ENCODE assay signal across 8 cellular contexts in genomic region chr17:3602499-3602898, GRCh38. TPM values are rescaled to one million over a fixed set of nuclear protein-coding genes. Genes with fewer than 3 reads are reported as not detected.
DNase-seq lines count a peak whose midpoint lies in the region; ATAC-seq and TF ChIP-seq lines count a peak whose summit lies in the region.

No MANE protein-coding gene starts in this region.

- intact Hi-C loops in testis (cut with DNase I; ENCODE audit: low total_unique reads), result no loop called here
- intact Hi-C loops in CD8-positive, alpha-beta T cell (cut with DNase I, micrococcal nuclease), result no loop called here

- 83 to 84% methylated on average over 16 of the region's 16 CpGs for WGBS in testis, 2 donors

- H3K4me3 Mint-ChIP-seq in CD8-positive, alpha-beta T cell, result no peak overlapping the region
- H3K4me3 Mint-ChIP-seq in activated CD8-positive, alpha-beta memory T cell treated with anti-CD3 and anti-CD28 coated beads, Interleukin-2, amount 10 ng/mL, durations not matched to agents 7 days and 5 days, result no peak overlapping the region

- no peaks in the 10 kb centered on the region for H3K36me3 ChIP-seq in testis (ENCODE audit: low read depth, missing control alignments)
- no peaks in the 10 kb centered on the region for H3K36me3 ChIP-seq in CD8-positive, alpha-beta T cell (ENCODE audit: insufficient read depth, low read length)

- CTCF ChIA-PET in CD8-positive, alpha-beta T cell (lab: Charles Lee), result no interaction called here
- CTCF ChIA-PET in activated CD8-positive, alpha-beta memory T cell treated with anti-CD3 and anti-CD28 coated beads, Interleukin-2, amount 10 ng/mL, durations not matched to agents 7 days and 5 days (lab: Charles Lee), result interaction anchor here (0.8 to 2.3 kb wide), 9 partner anchors 13 to 46 kb away, joined by 3 to 19 read pairs (median 5); partner anchors contain the start of genes CTNS and SHPK

- POLR2A ChIA-PET in CD8-positive, alpha-beta T cell (lab: Charles Lee), result no interaction called here

- no peaks in the 10 kb centered on the region for H3K27me3 Mint-ChIP-seq in CD8-positive, alpha-beta T cell (ENCODE audit: low read depth)
- no peaks in the 10 kb centered on the region for H3K27me3 Mint-ChIP-seq in activated CD8-positive, alpha-beta memory T cell treated with anti-CD3 and anti-CD28 coated beads, Interleukin-2, amount 10 ng/mL, durations not matched to agents 7 days and 5 days

- TF ChIP-seq CTCF in foreskin keratinocyte (conservative IDR thresholded peaks at IDR 0.05), result peak; percentile 61
- TF ChIP-seq CTCF in testis (IDR thresholded peaks at IDR 0.05), result peak; percentile 25 to 50 (median 50)
- TF ChIP-seq CTCF in CD8-positive, alpha-beta T cell (IDR thresholded peaks at IDR 0.05), result no peak

- no peak overlapping the region for H3K27ac Mint-ChIP-seq in CD8-positive, alpha-beta T cell
- no peak overlapping the region for H3K27ac Mint-ChIP-seq in activated CD8-positive, alpha-beta memory T cell treated with anti-CD3 and anti-CD28 coated beads, Interleukin-2, amount 10 ng/mL, durations not matched to agents 7 days and 5 days

- no peaks in the 10 kb centered on the region for H3K9me3 Mint-ChIP-seq in CD8-positive, alpha-beta T cell
- no peaks in the 10 kb centered on the region for H3K9me3 Mint-ChIP-seq in activated CD8-positive, alpha-beta memory T cell treated with anti-CD3 and anti-CD28 coated beads, Interleukin-2, amount 10 ng/mL, durations not matched to agents 7 days and 5 days (ENCODE audit: low read depth)

- TF ChIP-seq POLR2A in testis (IDR thresholded peaks at IDR 0.05), result no peak

- H3K27me3 ChIP-seq in foreskin keratinocyte (no peaks in the 10 kb centered on the region), testis (no peaks in the 10 kb centered on the region)
- no peaks in the 10 kb centered on the region for H3K27me3 ChIP-seq in CD8-positive, alpha-beta T cell (ENCODE audit: insufficient read depth, low read length)

- H3K27ac ChIP-seq in foreskin keratinocyte, result peak overlapping the region; percentile 16
- H3K27ac ChIP-seq in testis, result no peak overlapping the region
- no peak overlapping the region for H3K27ac ChIP-seq in CD8-positive, alpha-beta T cell (ENCODE audit: low read depth, low read length)

- H3K4me3 ChIP-seq in testis, result no peak overlapping the region
- H3K4me3 ChIP-seq in CD8-positive, alpha-beta T cell (ENCODE audit: low read depth, low read length), result no peak overlapping the region

- in situ Hi-C loops in SK-MEL-5 (cut with HindIII; ENCODE audit: low pct_unique_long_range_greater_than_20kb, low sequenced_read_pairs), result no loop called here

- no peak for ATAC-seq in foreskin keratinocyte
- no peak for ATAC-seq in CD8-positive, alpha-beta T cell
- no peak for ATAC-seq in activated CD8-positive, alpha-beta memory T cell treated with anti-CD3 and anti-CD28 coated beads, Interleukin-2, amount 10 ng/mL, durations not matched to agents 7 days and 5 days

- no peaks in the 10 kb centered on the region for H3K4me1 Mint-ChIP-seq in CD8-positive, alpha-beta T cell (ENCODE audit: low read depth)
- no peaks in the 10 kb centered on the region for H3K4me1 Mint-ChIP-seq in activated CD8-positive, alpha-beta memory T cell treated with anti-CD3 and anti-CD28 coated beads, Interleukin-2, amount 10 ng/mL, durations not matched to agents 7 days and 5 days

- H3K9me3 ChIP-seq in testis, result no peaks in the 10 kb centered on the region
- H3K9me3 ChIP-seq in CD8-positive, alpha-beta T cell (ENCODE audit: low read length), result no peaks in the 10 kb centered on the region

- peak; percentile 5 to 6 for DNase-seq in stimulated activated CD4-positive, alpha-beta T cell treated with anti-CD3 and anti-CD28 coated beads, Interleukin-2, amount 100 ng/mL, for 48 hours
- no peak for DNase-seq in stimulated activated CD4-positive, alpha-beta T cell treated with anti-CD3 and anti-CD28 coated beads, Interleukin-12 subunit alpha, Interleukin-12 subunit beta, amount 100 ng/mL, for 4 hours
- DNase-seq in SK-MEL-5 (ENCODE audit: low read depth, low spot score), result peak; percentile 70
- DNase-seq in foreskin keratinocyte, result no peak
- peak; percentile 40 for DNase-seq in testis
- DNase-seq in CD8-positive, alpha-beta T cell, result no peak
- no peak for DNase-seq in hepatic stellate cell (ENCODE audit: low spot score)
- DNase-seq in activated CD8-positive, alpha-beta memory T cell treated with anti-CD3 and anti-CD28 coated beads, Interleukin-2, amount 10 ng/mL, durations not matched to agents 7 days and 5 days, result no peak

- H3K4me1 ChIP-seq in foreskin keratinocyte (peaks cover 9% of the 10 kb centered on the region), testis (no peaks in the 10 kb centered on the region)
- no peaks in the 10 kb centered on the region for H3K4me1 ChIP-seq in CD8-positive, alpha-beta T cell (ENCODE audit: insufficient read depth, low read length)

- peaks cover 12% of the 10 kb centered on the region for H3K36me3 Mint-ChIP-seq in CD8-positive, alpha-beta T cell
- peaks cover 2% of the 10 kb centered on the region for H3K36me3 Mint-ChIP-seq in activated CD8-positive, alpha-beta memory T cell treated with anti-CD3 and anti-CD28 coated beads, Interleukin-2, amount 10 ng/mL, durations not matched to agents 7 days and 5 days

RNA-seq across cellular contexts. Expression of gene TRPV1, which starts 6.7 kb away (rescaled TPM):
- total RNA-seq in SK-MEL-5 (2014; rRNA removed; shearing (Covaris generic)), result 0.50 and 1.1 TPM in 2 replicates
- 0.87 and 1.1 TPM in 2 replicates for polyA plus RNA-seq in SK-MEL-5 (2015; cell fraction: cytosol; rRNA removed)
- 5.5 and 10.8 TPM in 2 replicates for polyA plus RNA-seq in SK-MEL-5 (2015; cell fraction: nucleus; rRNA removed)
- 1.3 and 1.6 TPM in 2 replicates for total RNA-seq in foreskin keratinocyte
- polyA plus RNA-seq in foreskin keratinocyte, result 0.68 and 0.76 TPM in 2 replicates
- 10 to 100 TPM; 11.4 to 11.5 TPM for total RNA-seq in testis
- 5.1 TPM for polyA plus RNA-seq in testis (ENCODE audit: insufficient read depth, low read depth, low replicate concordance)
- 1 to 10 TPM; 1.8 to 2.6 TPM for total RNA-seq in CD8-positive, alpha-beta T cell
- total RNA-seq in activated CD8-positive, alpha-beta memory T cell treated with anti-CD3 and anti-CD28 coated beads, Interleukin-2, amount 10 ng/mL, durations not matched to agents 7 days and 5 days, result 1 to 10 TPM; 5.3 to 5.4 TPM

RNA-seq across cellular contexts. Expression of gene SHPK, which starts 33.6 kb away (rescaled TPM):
- total RNA-seq in SK-MEL-5 (2014; rRNA removed; shearing (Covaris generic)), result 20.8 and 21.8 TPM in 2 replicates
- polyA plus RNA-seq in SK-MEL-5 (2015; cell fraction: cytosol; rRNA removed), result 19.8 and 23.1 TPM in 2 replicates
- 5.6 and 14.0 TPM in 2 replicates for polyA plus RNA-seq in SK-MEL-5 (2015; cell fraction: nucleus; rRNA removed)
- total RNA-seq in foreskin keratinocyte, result 12.5 and 15.3 TPM in 2 replicates
- 6.4 and 8.6 TPM in 2 replicates for polyA plus RNA-seq in foreskin keratinocyte
- 10 to 100 TPM; 23.6 to 33.8 TPM for total RNA-seq in testis
- 9.0 TPM for polyA plus RNA-seq in testis (ENCODE audit: insufficient read depth, low read depth, low replicate concordance)
- 1 to 10 TPM; 2.4 to 3.0 TPM for total RNA-seq in CD8-positive, alpha-beta T cell
- total RNA-seq in activated CD8-positive, alpha-beta memory T cell treated with anti-CD3 and anti-CD28 coated beads, Interleukin-2, amount 10 ng/mL, durations not matched to agents 7 days and 5 days, result 10 to 100 TPM; 13.4 to 13.9 TPM

RNA-seq across cellular contexts. Expression of gene CTNS, which starts 34.1 kb away (rescaled TPM):
- total RNA-seq in SK-MEL-5 (2014; rRNA removed; shearing (Covaris generic)), result 44.0 and 46.7 TPM in 2 replicates
- polyA plus RNA-seq in SK-MEL-5 (2015; cell fraction: cytosol; rRNA removed), result 38.4 and 44.3 TPM in 2 replicates
- 52.8 and 60.9 TPM in 2 replicates for polyA plus RNA-seq in SK-MEL-5 (2015; cell fraction: nucleus; rRNA removed)
- total RNA-seq in foreskin keratinocyte (11.8 and 14.3 TPM in 2 replicates), testis (10 to 100 TPM; 43.8 to 57.3 TPM)
- polyA plus RNA-seq in foreskin keratinocyte (11.4 and 12.3 TPM in 2 replicates), testis (ENCODE audit: insufficient read depth, low read depth, low replicate concordance) (50.4 TPM)
- 1 to 10 TPM; 3.1 to 4.2 TPM for total RNA-seq in CD8-positive, alpha-beta T cell
- total RNA-seq in activated CD8-positive, alpha-beta memory T cell treated with anti-CD3 and anti-CD28 coated beads, Interleukin-2, amount 10 ng/mL, durations not matched to agents 7 days and 5 days, result 10 to 100 TPM in 1 of 2 experiments, 1 to 10 TPM in 1; 9.7 to 20.6 TPM

RNA-seq across cellular contexts. Expression of gene TRPV3, which starts 44.9 kb away (rescaled TPM):
- total RNA-seq in SK-MEL-5 (2014; rRNA removed; shearing (Covaris generic)), result 0.53 TPM in 1 of 2 replicates, not detected in the other
- 0.15 TPM in 1 of 2 replicates, not detected in the other for polyA plus RNA-seq in SK-MEL-5 (2015; cell fraction: cytosol; rRNA removed)
- polyA plus RNA-seq in SK-MEL-5 (2015; cell fraction: nucleus; rRNA removed), result not detected in 2 replicates
- total RNA-seq in foreskin keratinocyte (7.7 and 14.8 TPM in 2 replicates), testis (10 to 100 TPM; 19.8 to 37.2 TPM)
- polyA plus RNA-seq in foreskin keratinocyte (2.3 and 3.5 TPM in 2 replicates), testis (ENCODE audit: insufficient read depth, low read depth, low replicate concordance) (6.6 TPM)
- total RNA-seq in CD8-positive, alpha-beta T cell, result under 1 TPM; 0.11 to 0.25 TPM
- under 1 TPM; 0.41 to 0.98 TPM for total RNA-seq in activated CD8-positive, alpha-beta memory T cell treated with anti-CD3 and anti-CD28 coated beads, Interleukin-2, amount 10 ng/mL, durations not matched to agents 7 days and 5 days

Comparison
In these comparisons a context has a peak if more than half of its experiments do, and no peak if none do; other contexts are left out.
1. DNase-seq: peak in stimulated activated CD4-positive, alpha-beta T cell treated with anti-CD3 and anti-CD28 coated beads, Interleukin-2, amount 100 ng/mL, for 48 hours (2 of 2), SK-MEL-5 (single experiment) and testis (single experiment); none in stimulated activated CD4-positive, alpha-beta T cell treated with anti-CD3 and anti-CD28 coated beads, Interleukin-12 subunit alpha, Interleukin-12 subunit beta, amount 100 ng/mL, for 4 hours (single experiment), foreskin keratinocyte (0 of 2), CD8-positive, alpha-beta T cell (0 of 7), hepatic stellate cell (single experiment) and activated CD8-positive, alpha-beta memory T cell treated with anti-CD3 and anti-CD28 coated beads, Interleukin-2, amount 10 ng/mL, durations not matched to agents 7 days and 5 days (single experiment).